ENCODE assay signal across 10 cellular contexts in the genomic region with DNA sequence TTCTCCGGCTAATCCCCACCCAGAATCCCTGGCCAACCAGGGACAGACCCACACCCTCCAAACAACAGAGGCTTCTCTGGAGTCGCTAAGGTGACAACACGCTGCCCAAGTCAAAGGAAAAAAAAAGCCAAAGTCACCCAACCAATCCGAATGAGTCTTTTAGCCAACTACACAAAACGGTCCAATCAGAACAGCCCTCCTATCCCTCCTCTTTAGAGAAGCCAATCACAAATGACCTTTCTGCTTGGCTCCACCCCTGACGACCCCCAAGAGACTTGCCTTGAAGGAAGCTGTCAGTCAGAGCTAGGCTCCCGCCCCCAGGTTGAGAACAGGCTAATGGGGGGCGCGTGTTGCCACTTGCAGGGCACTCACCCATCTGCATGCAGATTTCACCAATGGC. TPM values are rescaled to one million over a fixed set of nuclear protein-coding genes. Genes with fewer than 3 reads are reported as not detected.
DNase-seq lines count a peak whose midpoint lies in the region; ATAC-seq and TF ChIP-seq lines count a peak whose summit lies in the region.
"Had no signal": no experiment of that assay in that cellular context is flagged by ENCODE, and none has a peak within 500 bp of the region (broad histone marks: within the 10 kb centered on the region; RNA-seq: fewer than 3 reads in every experiment).

No MANE protein-coding gene starts in this region.

- no peak overlapping the region for H3K4me3 Mint-ChIP-seq in activated naive CD8-positive, alpha-beta T cell treated with anti-CD3 and anti-CD28 coated beads for 36 hours

- no peaks in the 10 kb centered on the region for H3K27me3 ChIP-seq in mesenchymal stem cell (ENCODE audit: control insufficient read depth in 1 of 2, insufficient read depth in 1 of 2, low read length in 2 of 2)
- H3K27me3 ChIP-seq in thyroid gland, result no peaks in the 10 kb centered on the region
- H3K27me3 ChIP-seq: BLaER1 had no signal

- no peak overlapping the region for H3K4ac ChIP-seq in mesenchymal stem cell (ENCODE audit: low read depth in 1 of 2, low read length in 2 of 2)

- H3K4me1 ChIP-seq in mesenchymal stem cell (ENCODE audit: control insufficient read depth, insufficient read depth, low read depth, low read length), result peaks cover 1% of the 10 kb centered on the region
- no peaks in the 10 kb centered on the region for H3K4me1 ChIP-seq in thyroid gland

- no peaks in the 10 kb centered on the region for H3K9me3 Mint-ChIP-seq in activated naive CD8-positive, alpha-beta T cell treated with anti-CD3 and anti-CD28 coated beads for 36 hours

- no peak overlapping the region for H2BK12ac ChIP-seq in mesenchymal stem cell (ENCODE audit: low read length in 2 of 2)

- H3K4me2 ChIP-seq in mesenchymal stem cell (ENCODE audit: low read length, poor library complexity, severe bottlenecking), result no peak overlapping the region
- H3K4me2 ChIP-seq: BLaER1 had no signal

- 73% methylated on average over 9 of the region's 9 CpGs for WGBS in mesenchymal stem cell
- WGBS in thyroid gland, 2 donors, result 65 to 71% methylated on average over 6 to 9 of the region's 9 CpGs

- H2AFZ ChIP-seq in mesenchymal stem cell (ENCODE audit: low read depth, low read length), result no peak overlapping the region

- H3K4me1 Mint-ChIP-seq in activated naive CD8-positive, alpha-beta T cell treated with anti-CD3 and anti-CD28 coated beads for 36 hours, result no peaks in the 10 kb centered on the region

- H3K36me3 ChIP-seq in mesenchymal stem cell (ENCODE audit: control insufficient read depth in 1 of 2, insufficient read depth in 2 of 2, low read depth in 1 of 2, low read length in 2 of 2) (peaks cover 89 to 97% of the 10 kb centered on the region in 2 experiments), thyroid gland (peaks cover 64 to 71% of the 10 kb centered on the region in 2 donors)

- H3K9me3 ChIP-seq in mesenchymal stem cell (ENCODE audit: control insufficient read depth, low read length) (no peaks in the 10 kb centered on the region), thyroid gland (no peaks in the 10 kb centered on the region)
- H3K9me3 ChIP-seq: BLaER1 had no signal

- peaks cover 50% of the 10 kb centered on the region for H3K79me1 ChIP-seq in mesenchymal stem cell (replicated peaks; ENCODE audit: low read length, poor library complexity, severe bottlenecking)

- TF ChIP-seq CTCF in NB4 (IDR thresholded peaks at IDR 0.05; ENCODE audit: low read depth, low read length) (no peak), thyroid gland (IDR thresholded peaks at IDR 0.05) (no peak)

- H4K8ac ChIP-seq in mesenchymal stem cell (ENCODE audit: low read length), result no peak overlapping the region

- H3K23ac ChIP-seq in mesenchymal stem cell (ENCODE audit: low read length in 2 of 2), result no peak overlapping the region

- DNase-seq in NCI-H526 (lab: John Stamatoyannopoulos, UW), result peak; percentile 9 to 58
- DNase-seq in NCI-H526 treated with DMSO at 0.1 percent for 48 hours (lab: John Stamatoyannopoulos, UW), result no peak
- DNase-seq in NB4 (ENCODE audit: low read depth), result peak; percentile 85
- peak; percentile 50 for DNase-seq in activated naive CD8-positive, alpha-beta T cell treated with anti-CD3 and anti-CD28 coated beads for 36 hours
- peak; percentile 55 for DNase-seq in mesenchymal stem cell
- no peak for DNase-seq in globus pallidus (ENCODE audit: low spot score)
- no peak for DNase-seq in thyroid gland

- H3K18ac ChIP-seq in mesenchymal stem cell (ENCODE audit: low read depth in 1 of 2, low read length in 2 of 2), result no peak overlapping the region

- H2AK5ac ChIP-seq in mesenchymal stem cell (ENCODE audit: low read length, severe bottlenecking), result no peak overlapping the region

- TF ChIP-seq POLR2A in NB4 (IDR thresholded peaks at IDR 0.05; ENCODE audit: extremely low read depth, insufficient read length), result no peak
- no peak for TF ChIP-seq POLR2A in thyroid gland (IDR thresholded peaks at IDR 0.05)

- no peak overlapping the region for H3K27ac ChIP-seq in mesenchymal stem cell (ENCODE audit: low read length, poor library complexity, severe bottlenecking)
- H3K27ac ChIP-seq in thyroid gland, result no peak overlapping the region
- H3K27ac ChIP-seq: BLaER1 had no signal

- peak overlapping the region; percentile 68 for H3K27ac Mint-ChIP-seq in activated naive CD8-positive, alpha-beta T cell treated with anti-CD3 and anti-CD28 coated beads for 36 hours

- H3K9ac ChIP-seq in mesenchymal stem cell (ENCODE audit: low read length), result no peak overlapping the region
- H3K9ac ChIP-seq: BLaER1 had no signal

- ATAC-seq in HG02840 (IDR thresholded peaks at IDR 0.05; ENCODE audit: low FRiP score, unreplicated experiment), result no peak

- no peak overlapping the region for H2BK5ac ChIP-seq in mesenchymal stem cell (ENCODE audit: low read depth, low read length, poor library complexity, severe bottlenecking)

- no peaks in the 10 kb centered on the region for H3K27me3 Mint-ChIP-seq in activated naive CD8-positive, alpha-beta T cell treated with anti-CD3 and anti-CD28 coated beads for 36 hours

- H2BK15ac ChIP-seq in mesenchymal stem cell (ENCODE audit: low read depth, poor library complexity, severe bottlenecking), result no peak overlapping the region

- H3K4me3 ChIP-seq in NB4 (ENCODE audit: low read depth, low read length) (no peak overlapping the region), mesenchymal stem cell (ENCODE audit: insufficient read depth in 1 of 2, low read depth in 1 of 2, low read length in 2 of 2) (no peak overlapping the region), thyroid gland (replicated peaks in 1 of 3) (no peak overlapping the region)
- H3K4me3 ChIP-seq: BLaER1 had no signal

- H3K36me3 Mint-ChIP-seq in activated naive CD8-positive, alpha-beta T cell treated with anti-CD3 and anti-CD28 coated beads for 36 hours, result peaks cover 34% of the 10 kb centered on the region

- intact Hi-C loops in thyroid gland (cut with DNase I), result no loop called here

- no peak overlapping the region for H3K14ac ChIP-seq in mesenchymal stem cell (ENCODE audit: low read length in 2 of 2)

- H4K91ac ChIP-seq in mesenchymal stem cell (ENCODE audit: low read length), result no peak overlapping the region

- no peak overlapping the region for H2BK120ac ChIP-seq in mesenchymal stem cell (ENCODE audit: low read depth, low read length)

RNA-seq across cellular contexts. Expression of a gene that starts 6.6 kb away (rescaled TPM):
- 10 to 100 TPM; 13.1 to 13.4 TPM for total RNA-seq in activated naive CD8-positive, alpha-beta T cell treated with anti-CD3 and anti-CD28 coated beads for 36 hours
- 5.2 TPM for polyA plus RNA-seq in mesenchymal stem cell (2013, experiment 1 of 2)
- polyA plus RNA-seq in mesenchymal stem cell (2013, experiment 2 of 2), result 5.2 TPM
- 10 to 100 TPM in 2 of 4 donors, 1 to 10 TPM in 2; 5.9 to 13.7 (median 11.3) TPM for total RNA-seq in thyroid gland

RNA-seq across cellular contexts. Expression of a gene that starts 15.3 kb away (rescaled TPM):
- total RNA-seq in activated naive CD8-positive, alpha-beta T cell treated with anti-CD3 and anti-CD28 coated beads for 36 hours, result not detected
- polyA plus RNA-seq in mesenchymal stem cell (2013, experiment 1 of 2), result not detected
- not detected for polyA plus RNA-seq in mesenchymal stem cell (2013, experiment 2 of 2)
- not detected for total RNA-seq in thyroid gland
- total RNA-seq: kidney epithelial cell had no signal

RNA-seq across cellular contexts. Expression of a gene that starts 20.7 kb away (rescaled TPM):
- 100 to 1,000 TPM; 125 to 134 TPM for total RNA-seq in activated naive CD8-positive, alpha-beta T cell treated with anti-CD3 and anti-CD28 coated beads for 36 hours
- polyA plus RNA-seq in mesenchymal stem cell (2013, experiment 1 of 2), result 39.8 TPM
- polyA plus RNA-seq in mesenchymal stem cell (2013, experiment 2 of 2), result 37.8 TPM
- 10 to 100 TPM; 50.8 to 59.8 (median 54.8) TPM for total RNA-seq in thyroid gland

RNA-seq across cellular contexts. Expression of a gene that starts 21.4 kb away (rescaled TPM):
- 10 to 100 TPM; 92.9 to 99.9 TPM for total RNA-seq in activated naive CD8-positive, alpha-beta T cell treated with anti-CD3 and anti-CD28 coated beads for 36 hours
- 39.7 TPM for polyA plus RNA-seq in mesenchymal stem cell (2013, experiment 1 of 2)
- polyA plus RNA-seq in mesenchymal stem cell (2013, experiment 2 of 2), result 39.4 TPM
- total RNA-seq in thyroid gland, result 100 to 1,000 TPM; 105 to 122 (median 115) TPM

RNA-seq across cellular contexts. Expression of a gene that starts 31.4 kb away (rescaled TPM):
- total RNA-seq in activated naive CD8-positive, alpha-beta T cell treated with anti-CD3 and anti-CD28 coated beads for 36 hours, result 100 to 1,000 TPM; 223 to 230 TPM
- polyA plus RNA-seq in mesenchymal stem cell (2013, experiment 1 of 2), result 270 TPM
- polyA plus RNA-seq in mesenchymal stem cell (2013, experiment 2 of 2), result 272 TPM
- 100 to 1,000 TPM; 261 to 416 (median 329) TPM for total RNA-seq in thyroid gland

Comparison
In these comparisons a context has a peak if more than half of its experiments do, and no peak if none do; other contexts are left out.
1. DNase-seq: peak in NCI-H526 (2 of 2), NB4 (single experiment), activated naive CD8-positive, alpha-beta T cell treated with anti-CD3 and anti-CD28 coated beads for 36 hours (single experiment) and mesenchymal stem cell (single experiment); none in NCI-H526 treated with DMSO at 0.1 percent for 48 hours (single experiment), globus pallidus (single experiment) and thyroid gland (0 of 2).